14 cellular contexts compared by ENCODE assay signal in the genomic region with DNA sequence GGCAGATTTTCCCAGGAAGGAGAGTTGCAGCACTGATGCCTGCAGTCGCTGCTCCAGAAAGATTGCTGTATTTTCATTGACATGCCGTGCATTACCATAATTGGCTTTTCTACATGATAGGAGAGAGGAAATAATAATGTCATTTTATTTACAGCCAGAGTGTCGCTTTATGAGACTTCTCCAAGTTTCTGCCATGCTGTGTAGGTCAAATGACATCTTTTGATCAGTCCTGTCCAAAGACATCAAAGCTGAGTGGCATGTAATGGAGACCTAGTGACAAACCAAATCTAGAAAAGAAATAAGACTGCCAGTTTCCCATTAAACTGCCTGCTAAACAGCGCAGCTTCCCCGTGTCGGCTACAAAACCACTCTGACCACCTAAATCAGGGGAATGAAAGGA. TPM values are rescaled to one million over a fixed set of nuclear protein-coding genes. Genes with fewer than 3 reads are reported as not detected.
DNase-seq lines count a peak whose midpoint lies in the region; ATAC-seq, FAIRE-seq and TF ChIP-seq lines count a peak whose summit lies in the region.
"Had no signal": no experiment of that assay in that cellular context is flagged by ENCODE, and none has a peak within 500 bp of the region (broad histone marks: within the 10 kb centered on the region; RNA-seq: fewer than 3 reads in every experiment).

No MANE protein-coding gene starts in this region.

- H2AFZ ChIP-seq in GM12878 (ENCODE audit: control insufficient read depth, low read depth, low read length) = no peak overlapping the region
- H2AFZ ChIP-seq: GM23248 had no signal

- H3K36me3 ChIP-seq in GM12878 (ENCODE audit: control insufficient read depth in 2 of 2, insufficient read depth in 2 of 2, low read length in 1 of 2) = no peaks in the 10 kb centered on the region
- H3K36me3 ChIP-seq in SJCRH30 = no peaks in the 10 kb centered on the region

- no peak for TF ChIP-seq RAD21 in GM12878 (IDR thresholded peaks at IDR 0.05; ENCODE audit: insufficient read depth, low read depth, low read length)

- SMC1A ChIA-PET in GM12878 (lab: Charles Lee; ENCODE audit: uncharacterized antibody, unreplicated experiment) = no interaction called here

- DNase-seq in natural killer cell treated with Interleukin-12 subunit alpha and Interleukin-12 subunit beta and Interleukin-15 and Interleukin-18, amount 100 ng/mL, for 72 hours (ENCODE audit: low spot score) = no peak
- DNase-seq in natural killer cell = no peak
- no peak for DNase-seq in GM12878 (ENCODE audit: low read depth, low spot score)
- no peak for DNase-seq in kidney glomerular epithelial cell (lab: John Stamatoyannopoulos, UW)
- DNase-seq in pons (ENCODE audit: low spot score) = no peak
- DNase-seq in SJCRH30 = no peak
- DNase-seq: Calu3; CD4-positive, alpha-beta T cell; DMS 273 treated with DMSO at 0.1 percent for 48 hours; GM23248; H7 had no signal

- H3K4me2 ChIP-seq in GM12878 (ENCODE audit: control insufficient read depth, insufficient read depth) = peak overlapping the region; percentile 31; the same call in 1 of the 2 replicates

- no peaks in the 10 kb centered on the region for H3K36me3 Mint-ChIP-seq in natural killer cell treated with Interleukin-12 subunit alpha and Interleukin-12 subunit beta and Interleukin-15 and Interleukin-18, amount 100 ng/mL, for 72 hours
- H3K36me3 Mint-ChIP-seq in natural killer cell (no peaks in the 10 kb centered on the region), nephron (ENCODE audit: low read depth) (peaks cover 5% of the 10 kb centered on the region)

- H3K27me3 ChIP-seq in GM12878 (replicated peaks in 1 of 2; ENCODE audit: control insufficient read depth in 2 of 2, insufficient read depth in 2 of 2, low read length in 1 of 2) (no peaks in the 10 kb centered on the region), SJCRH30 (no peaks in the 10 kb centered on the region)

- H3K4me1 Mint-ChIP-seq in natural killer cell treated with Interleukin-12 subunit alpha and Interleukin-12 subunit beta and Interleukin-15 and Interleukin-18, amount 100 ng/mL, for 72 hours (ENCODE audit: low read depth in 2 of 2) = peaks cover 40 to 52% of the 10 kb centered on the region in 2 donors
- H3K4me1 Mint-ChIP-seq in natural killer cell = peaks cover 69 to 82% of the 10 kb centered on the region in 2 donors
- H3K4me1 Mint-ChIP-seq in nephron = peaks cover 76% of the 10 kb centered on the region

- BruUV-seq in GM12878 (replicated peaks; lab: Mats Ljungman, UMichigan) = no TSS peak

- no peaks in the 10 kb centered on the region for H3K9me3 Mint-ChIP-seq in natural killer cell treated with Interleukin-12 subunit alpha and Interleukin-12 subunit beta and Interleukin-15 and Interleukin-18, amount 100 ng/mL, for 72 hours
- H3K9me3 Mint-ChIP-seq in natural killer cell (no peaks in the 10 kb centered on the region), nephron (no peaks in the 10 kb centered on the region)
- H3K9me3 Mint-ChIP-seq: CD4-positive, alpha-beta T cell had no signal

- POLR2A ChIA-PET in GM12878 (lab: Charles Lee) = no interaction called here

- H3K27ac ChIP-seq in GM12878 (ENCODE audit: control insufficient read depth, insufficient read depth) (peak overlapping the region; percentile 50), SJCRH30 (no peak overlapping the region)
- H3K27ac ChIP-seq: GM23248 had no signal

- no peak for ATAC-seq in natural killer cell treated with Interleukin-12 subunit alpha and Interleukin-12 subunit beta and Interleukin-15 and Interleukin-18, amount 100 ng/mL, for 72 hours
- ATAC-seq in natural killer cell (no peak), GM12878 (no peak)

- CTCF ChIA-PET in GM12878 (lab: Yijun Ruan, JAX) = no interaction called here

- no peak for TF ChIP-seq POLR2A in GM12878 (IDR thresholded peaks at IDR 0.05; ENCODE audit: low read depth, low read length)

- WGBS in GM12878 (ENCODE audit: insufficient coverage, insufficient replicate concordance, low lambda C conversion rate, missing lambda C conversion rate) = 86% methylated on average over 6 of the region's 6 CpGs

- peak overlapping the region in 1 of 2 donors; percentile 28 for H3K27ac Mint-ChIP-seq in natural killer cell treated with Interleukin-12 subunit alpha and Interleukin-12 subunit beta and Interleukin-15 and Interleukin-18, amount 100 ng/mL, for 72 hours
- H3K27ac Mint-ChIP-seq in natural killer cell (peak overlapping the region in 1 of 2 donors; percentile 40), nephron (peak overlapping the region in 2 of 3 experiments; percentile 37 to 41)
- H3K27ac Mint-ChIP-seq: B cell had no signal

- intact Hi-C loops in natural killer cell (cut with micrococcal nuclease) (no loop called here), GM12878 (cut with micrococcal nuclease; ENCODE audit: unreplicated experiment) (no loop called here)

- RAD21 ChIA-PET in GM12878 (lab: Charles Lee; ENCODE audit: unreplicated experiment) = no interaction called here

- no peak for TF ChIP-seq CTCF in natural killer cell (IDR thresholded peaks at IDR 0.05)
- no peak for TF ChIP-seq CTCF in GM12878 (IDR thresholded peaks at IDR 0.05 in 2 of 3, conservative IDR thresholded peaks at IDR 0.05 in 1 of 3; ENCODE audit: control insufficient read depth in 2 of 3, extremely low read depth in 1 of 3, insufficient read depth in 1 of 3, low read depth in 3 of 3, low read length in 3 of 3)
- no peak for TF ChIP-seq CTCF in nephron (IDR thresholded peaks at IDR 0.05; ENCODE audit: unreplicated experiment in 3 of 3)

- H3K9me3 ChIP-seq in GM12878 (replicated peaks; ENCODE audit: control insufficient read depth, insufficient read depth, low read length) = no peaks in the 10 kb centered on the region
- H3K9me3 ChIP-seq in SJCRH30 (replicated peaks) = no peaks in the 10 kb centered on the region

- in situ Hi-C loops in GM12878 (cut with MboI) = no loop called here

- H3K9ac ChIP-seq in GM12878 (ENCODE audit: control insufficient read depth, insufficient read depth, low read length) = no peak overlapping the region
- H3K9ac ChIP-seq: GM23248 had no signal

- no peak overlapping the region for H3K4me3 ChIP-seq in GM12878
- no peak overlapping the region for H3K4me3 ChIP-seq in SJCRH30
- H3K4me3 ChIP-seq: GM23248 had no signal

- no peaks in the 10 kb centered on the region; the same call in 1 of the 2 replicates for H3K79me2 ChIP-seq in GM12878 (ENCODE audit: control insufficient read depth, insufficient read depth, low read length)

- H3K4me1 ChIP-seq in GM12878 (ENCODE audit: control insufficient read depth, insufficient read depth, low read length) (peaks cover 10% of the 10 kb centered on the region), SJCRH30 (no peaks in the 10 kb centered on the region)

- no peaks in the 10 kb centered on the region for H3K27me3 Mint-ChIP-seq in natural killer cell treated with Interleukin-12 subunit alpha and Interleukin-12 subunit beta and Interleukin-15 and Interleukin-18, amount 100 ng/mL, for 72 hours
- H3K27me3 Mint-ChIP-seq in natural killer cell (ENCODE audit: low read depth in 2 of 2) = no peaks in the 10 kb centered on the region
- H3K27me3 Mint-ChIP-seq in nephron (ENCODE audit: low read depth) = no peaks in the 10 kb centered on the region
- H3K27me3 Mint-ChIP-seq: B cell; CD4-positive, alpha-beta T cell had no signal

- H3K4me3 Mint-ChIP-seq in natural killer cell treated with Interleukin-12 subunit alpha and Interleukin-12 subunit beta and Interleukin-15 and Interleukin-18, amount 100 ng/mL, for 72 hours = peak overlapping the region; percentile 79
- no peak overlapping the region for H3K4me3 Mint-ChIP-seq in natural killer cell
- no peak overlapping the region for H3K4me3 Mint-ChIP-seq in nephron
- H3K4me3 Mint-ChIP-seq: B cell; CD4-positive, alpha-beta T cell had no signal

- no peak for TF ChIP-seq EP300 in GM12878 (IDR thresholded peaks at IDR 0.05; ENCODE audit: borderline replicate concordance in 1 of 2, control insufficient read depth in 1 of 2, low read depth in 2 of 2, low read length in 2 of 2)

- no peak for FAIRE-seq in GM12878 (lab: Jason Lieb, UNC)
- FAIRE-seq: A204.1 had no signal

- no peaks in the 10 kb centered on the region for H4K20me1 ChIP-seq in GM12878 (ENCODE audit: control insufficient read depth, insufficient read depth)

RNA-seq across cellular contexts. Expression of gene TSHZ1, which starts 57.6 kb away (rescaled TPM):
- 10 to 100 TPM; 19.8 to 21.0 TPM for total RNA-seq in natural killer cell treated with Interleukin-12 subunit alpha and Interleukin-12 subunit beta and Interleukin-15 and Interleukin-18, amount 100 ng/mL, for 72 hours
- total RNA-seq in natural killer cell (10 to 100 TPM; 44.3 to 51.6 (median 44.8) TPM), GM12878 (2014; rRNA removed) (8.3 and 8.7 TPM in 2 replicates), GM12878 (2014; rRNA removed; fragmentation: Illumina TruSeq; extraction: Trizol) (5.8 and 6.2 TPM in 2 replicates), GM12878 (2021) (14.0 and 15.2 TPM in 2 replicates)
- 7.5 TPM in 2 replicates for total RNA-seq in GM12878 (2013; cell fraction: nucleolus; rRNA removed)
- polyA plus RNA-seq in GM12878 (2011; ENCODE audit: low read depth) = 2.4 TPM
- polyA plus RNA-seq in GM12878 (2011; rRNA removed) (2.8 and 4.0 TPM in 2 replicates), GM12878 (2014; fragmentation: Illumina TruSeq; extraction: Trizol) (5.3 and 7.1 TPM in 2 replicates), GM12878 (2014; fragmentation: Nextera tagmentation; extraction: Ambion mirVana) (1 to 10 TPM; 2.2 to 2.9 TPM), GM12878 (2014; rRNA removed) (6.7 and 7.9 TPM in 2 replicates), GM12878 (2016; fragmentation: Nextera tagmentation; extraction: Ambion mirVana) (1 to 10 TPM; 2.4 to 2.8 TPM)
- 4.4 and 4.8 TPM in 2 replicates for polyA plus RNA-seq in GM12878 (2011; cell fraction: cytosol; rRNA removed)
- 5.2 and 7.7 TPM in 2 replicates for polyA plus RNA-seq in GM12878 (2011; cell fraction: nucleus; rRNA removed)
- polyA plus RNA-seq in GM12878 (2012) = 4.3 and 5.1 TPM in 2 replicates
- polyA minus RNA-seq in GM12878 (2011; rRNA and poly(A)+ RNA removed) = 4.9 and 6.4 TPM in 2 replicates
- polyA minus RNA-seq in GM12878 (2011; cell fraction: cytosol; rRNA and poly(A)+ RNA removed) = 5.1 and 5.2 TPM in 2 replicates
- polyA minus RNA-seq in GM12878 (2011; cell fraction: nucleus; rRNA and poly(A)+ RNA removed) = 4.1 and 7.7 TPM in 2 replicates
- 5.5 and 5.7 TPM in 2 replicates for total RNA-seq in SJCRH30 (2014; rRNA removed; shearing (Covaris generic))

RNA-seq across cellular contexts. Expression of gene PTGR3, which starts 59.3 kb away (rescaled TPM):
- total RNA-seq in natural killer cell treated with Interleukin-12 subunit alpha and Interleukin-12 subunit beta and Interleukin-15 and Interleukin-18, amount 100 ng/mL, for 72 hours = 10 to 100 TPM; 20.0 to 23.0 TPM
- total RNA-seq in natural killer cell (10 to 100 TPM; 27.4 to 29.4 (median 28.5) TPM), GM12878 (2014; rRNA removed) (8.7 and 15.1 TPM in 2 replicates), GM12878 (2014; rRNA removed; fragmentation: Illumina TruSeq; extraction: Trizol) (12.2 and 13.2 TPM in 2 replicates), GM12878 (2021) (44.9 and 45.1 TPM in 2 replicates)
- 18.9 and 21.4 TPM in 2 replicates for total RNA-seq in GM12878 (2013; cell fraction: nucleolus; rRNA removed)
- 7.0 TPM for polyA plus RNA-seq in GM12878 (2011; ENCODE audit: low read depth)
- polyA plus RNA-seq in GM12878 (2011; rRNA removed) (63.9 and 69.8 TPM in 2 replicates), GM12878 (2014; fragmentation: Illumina TruSeq; extraction: Trizol) (29.5 and 30.4 TPM in 2 replicates), GM12878 (2014; fragmentation: Nextera tagmentation; extraction: Ambion mirVana) (1 to 10 TPM; 6.2 to 8.8 TPM), GM12878 (2014; rRNA removed) (29.2 and 34.8 TPM in 2 replicates), GM12878 (2016; fragmentation: Nextera tagmentation; extraction: Ambion mirVana) (10 to 100 TPM; 21.8 to 22.0 TPM)
- polyA plus RNA-seq in GM12878 (2011; cell fraction: cytosol; rRNA removed) = 52.5 and 53.4 TPM in 2 replicates
- polyA plus RNA-seq in GM12878 (2011; cell fraction: nucleus; rRNA removed) = 87.8 and 88.3 TPM in 2 replicates
- polyA plus RNA-seq in GM12878 (2012) = 16.7 and 18.1 TPM in 2 replicates
- 57.6 and 90.8 TPM in 2 replicates for polyA minus RNA-seq in GM12878 (2011; rRNA and poly(A)+ RNA removed)
- polyA minus RNA-seq in GM12878 (2011; cell fraction: cytosol; rRNA and poly(A)+ RNA removed) = 15.9 and 22.5 TPM in 2 replicates
- 34.7 and 50.0 TPM in 2 replicates for polyA minus RNA-seq in GM12878 (2011; cell fraction: nucleus; rRNA and poly(A)+ RNA removed)
- total RNA-seq in SJCRH30 (2014; rRNA removed; shearing (Covaris generic)) = 8.7 and 12.2 TPM in 2 replicates
